Comparison of ENCODE assay signal across 10 cellular contexts in genomic region chr12:6839482-6840201, GRCh38. TPM values are rescaled to one million over a fixed set of nuclear protein-coding genes. Genes with fewer than 3 reads are reported as not detected.
DNase-seq lines count a peak whose midpoint lies in the region; ATAC-seq lines count a peak whose summit lies in the region.
"Had no signal": no experiment of that assay in that cellular context is flagged by ENCODE, and none has a peak within 500 bp of the region (broad histone marks: within the 10 kb centered on the region; RNA-seq: fewer than 3 reads in every experiment).

No MANE protein-coding gene starts in this region.

- peaks cover 59 to 94% of the 10 kb centered on the region in 2 donors for H3K36me3 ChIP-seq in neuronal stem cell (replicated peaks in 1 of 2; ENCODE audit: control insufficient read depth in 2 of 2, insufficient read depth in 2 of 2, low read length in 2 of 2)

- no peak overlapping the region for H2BK5ac ChIP-seq in neuronal stem cell (ENCODE audit: low read length)

- no peak overlapping the region for H2BK15ac ChIP-seq in neuronal stem cell (ENCODE audit: low read length)

- peaks cover 0 to 11% of the 10 kb centered on the region in 2 donors for H3K4me1 ChIP-seq in neuronal stem cell (ENCODE audit: control insufficient read depth in 2 of 2, insufficient read depth in 1 of 2, low read depth in 1 of 2, low read length in 2 of 2)

- H3K4me1 Mint-ChIP-seq in stimulated activated effector memory CD8-positive, alpha-beta T cell treated with anti-CD3 and anti-CD28 coated beads, Interleukin-12 subunit alpha, Interleukin-12 subunit beta, amount 100 ng/mL, for 72 hours, result peaks cover 11% of the 10 kb centered on the region
- H3K4me1 Mint-ChIP-seq: central memory CD8-positive, alpha-beta T cell had no signal

- H3K9me3 ChIP-seq in neuronal stem cell (replicated peaks in 1 of 2; ENCODE audit: control insufficient read depth in 2 of 2, insufficient read depth in 1 of 2, low read depth in 1 of 2, low read length in 2 of 2), result no peaks in the 10 kb centered on the region

- H3K4me2 ChIP-seq in neuronal stem cell (ENCODE audit: insufficient read depth, low read length, poor library complexity, severe bottlenecking), result no peak overlapping the region

- no peak overlapping the region for H3K4me3 Mint-ChIP-seq in stimulated activated effector memory CD8-positive, alpha-beta T cell treated with anti-CD3 and anti-CD28 coated beads, Interleukin-12 subunit alpha, Interleukin-12 subunit beta, amount 100 ng/mL, for 72 hours
- H3K4me3 Mint-ChIP-seq: central memory CD8-positive, alpha-beta T cell; T-helper 2 cell treated with Interferon-gamma antibody and Interleukin-4, amounts not matched to agents 5 μg/mL and 100 μg/mL, for 36 hours had no signal

- H3K9me3 Mint-ChIP-seq in stimulated activated effector memory CD8-positive, alpha-beta T cell treated with anti-CD3 and anti-CD28 coated beads, Interleukin-12 subunit alpha, Interleukin-12 subunit beta, amount 100 ng/mL, for 72 hours, result no peaks in the 10 kb centered on the region
- H3K9me3 Mint-ChIP-seq: central memory CD8-positive, alpha-beta T cell; T-helper 2 cell treated with Interferon-gamma antibody and Interleukin-4, amounts not matched to agents 5 μg/mL and 100 μg/mL, for 36 hours had no signal

- H3K9ac ChIP-seq in neuronal stem cell (ENCODE audit: low read depth, low read length, poor library complexity), result no peak overlapping the region

- H2BK12ac ChIP-seq in neuronal stem cell (ENCODE audit: low read length), result no peak overlapping the region

- no CpG with 5 or more reads among the region's 10 CpGs for WGBS in neuronal stem cell (ENCODE audit: extremely low coverage in 2 of 2, insufficient read length in 2 of 2, insufficient replicate concordance in 1 of 2), 2 donors

- peak overlapping the region; percentile 54 for H3K27ac ChIP-seq in neuronal stem cell (replicated peaks; ENCODE audit: low read length)

- H2AK5ac ChIP-seq in neuronal stem cell (ENCODE audit: low read depth, low read length), result no peak overlapping the region

- H3K23ac ChIP-seq in neuronal stem cell (ENCODE audit: low read depth, low read length, poor library complexity), result no peak overlapping the region

- H3K14ac ChIP-seq in neuronal stem cell (ENCODE audit: low read length), result no peak overlapping the region

- no peaks in the 10 kb centered on the region for H3K36me3 Mint-ChIP-seq in stimulated activated effector memory CD8-positive, alpha-beta T cell treated with anti-CD3 and anti-CD28 coated beads, Interleukin-12 subunit alpha, Interleukin-12 subunit beta, amount 100 ng/mL, for 72 hours

- no peak overlapping the region for H4K91ac ChIP-seq in neuronal stem cell (ENCODE audit: low read depth, low read length, poor library complexity)

- no peak overlapping the region for H3K27ac Mint-ChIP-seq in stimulated activated effector memory CD8-positive, alpha-beta T cell treated with anti-CD3 and anti-CD28 coated beads, Interleukin-12 subunit alpha, Interleukin-12 subunit beta, amount 100 ng/mL, for 72 hours
- H3K27ac Mint-ChIP-seq: T-helper 2 cell treated with Interferon-gamma antibody and Interleukin-4, amounts not matched to agents 5 μg/mL and 100 μg/mL, for 36 hours had no signal

- no peak overlapping the region for H3K4ac ChIP-seq in neuronal stem cell (ENCODE audit: low read length)

- H3K18ac ChIP-seq in neuronal stem cell (ENCODE audit: low read length), result peak overlapping the region; percentile 48

- ATAC-seq in HG02759 (IDR thresholded peaks at IDR 0.05; ENCODE audit: unreplicated experiment), result peak; percentile 87
- ATAC-seq in stimulated activated effector memory CD8-positive, alpha-beta T cell treated with anti-CD3 and anti-CD28 coated beads, Interleukin-12 subunit alpha, Interleukin-12 subunit beta, amount 100 ng/mL, for 72 hours, result no peak

- no peak overlapping the region for H4K8ac ChIP-seq in neuronal stem cell (ENCODE audit: low read depth, low read length)

- no peak overlapping the region for H2BK120ac ChIP-seq in neuronal stem cell (ENCODE audit: low read depth, low read length)

- peaks cover 2% of the 10 kb centered on the region for H3K79me1 ChIP-seq in neuronal stem cell (ENCODE audit: low read depth, low read length)

- H3K27me3 ChIP-seq in neuronal stem cell (ENCODE audit: control insufficient read depth in 3 of 3, insufficient read depth in 3 of 3, low read depth in 1 of 3, low read length in 3 of 3), result no peaks in the 10 kb centered on the region

- H2AFZ ChIP-seq in neuronal stem cell (ENCODE audit: low read length), result no peak overlapping the region

- H3K4me3 ChIP-seq in neuronal stem cell (ENCODE audit: low read length in 2 of 2), result no peak overlapping the region

- DNase-seq in NCI-H1417 (lab: John Stamatoyannopoulos, UW), result peak; percentile 75 to 88 (median 85)
- no peak for DNase-seq in NCI-H1417 treated with DMSO at 0.1 percent for 48 hours (lab: John Stamatoyannopoulos, UW)
- peak; percentile 7 for DNase-seq in NCI-H2196 treated with DMSO at 0.1 percent for 48 hours (lab: John Stamatoyannopoulos, UW; ENCODE audit: unreplicated experiment)
- DNase-seq in neuronal stem cell (ENCODE audit: low spot score), result no peak
- no peak for DNase-seq in HK-2 (ENCODE audit: unreplicated experiment)
- no peak for DNase-seq in activated effector memory CD4-positive, alpha-beta T cell treated with anti-CD3 and anti-CD28 coated beads, Interleukin-2, amount 50 U/mL, for 16 hours
- no peak for DNase-seq in stimulated activated effector memory CD8-positive, alpha-beta T cell treated with anti-CD3 and anti-CD28 coated beads, Interleukin-12 subunit alpha, Interleukin-12 subunit beta, amount 100 ng/mL, for 72 hours (ENCODE audit: low spot score in 2 of 2)

RNA-seq across cellular contexts. Expression of gene GNB3, which starts 1.1 kb away (rescaled TPM):
- 8.6 TPM for polyA plus RNA-seq in neuronal stem cell (2013, experiment 1 of 2)
- polyA plus RNA-seq in neuronal stem cell (2013, experiment 2 of 2), result 8.2 TPM

RNA-seq across cellular contexts. Expression of gene P3H3, which starts 11.4 kb away (rescaled TPM):
- polyA plus RNA-seq in neuronal stem cell (2013, experiment 1 of 2), result 22.0 TPM
- 21.2 TPM for polyA plus RNA-seq in neuronal stem cell (2013, experiment 2 of 2)

RNA-seq across cellular contexts. Expression of gene CDCA3, which starts 11.4 kb away (rescaled TPM):
- 81.3 TPM for polyA plus RNA-seq in neuronal stem cell (2013, experiment 1 of 2)
- polyA plus RNA-seq in neuronal stem cell (2013, experiment 2 of 2), result 79.5 TPM

RNA-seq across cellular contexts. Expression of gene USP5, which starts 12.3 kb away (rescaled TPM):
- 80.9 TPM for polyA plus RNA-seq in neuronal stem cell (2013, experiment 1 of 2)
- polyA plus RNA-seq in neuronal stem cell (2013, experiment 2 of 2), result 82.6 TPM

RNA-seq across cellular contexts. Expression of gene GPR162, which starts 18.0 kb away (rescaled TPM):
- polyA plus RNA-seq in neuronal stem cell (2013, experiment 1 of 2), result 34.0 TPM
- 28.4 TPM for polyA plus RNA-seq in neuronal stem cell (2013, experiment 2 of 2)

Comparison
In these comparisons a context has a peak if more than half of its experiments do, and no peak if none do; other contexts are left out.
1. DNase-seq: peak in NCI-H1417 (3 of 3) and NCI-H2196 treated with DMSO at 0.1 percent for 48 hours (single experiment); none in NCI-H1417 treated with DMSO at 0.1 percent for 48 hours (single experiment), neuronal stem cell (single experiment), HK-2 (single experiment), activated effector memory CD4-positive, alpha-beta T cell treated with anti-CD3 and anti-CD28 coated beads, Interleukin-2, amount 50 U/mL, for 16 hours (single experiment) and stimulated activated effector memory CD8-positive, alpha-beta T cell treated with anti-CD3 and anti-CD28 coated beads, Interleukin-12 subunit alpha, Interleukin-12 subunit beta, amount 100 ng/mL, for 72 hours (0 of 2).